In genomic region chr22:46758867-46759290, GRCh38 we compare ENCODE assay signal across 1 cellular context.
TF ChIP-seq lines count a peak whose summit lies in the region.

No MANE protein-coding gene starts in this region.

TF ChIP-seq in HepG2, 621 proteins besides CTCF, POLR2A, EP300 and RAD21 (continued from another document and continues in another):
- TF ChIP-seq ZBTB40 (IDR thresholded peaks at IDR 0.05) (no peak), ZBTB40 (CRISPR knock-in tag; IDR thresholded peaks at IDR 0.05) (no peak), UBTF (CRISPR knock-in tag; IDR thresholded peaks at IDR 0.05) (no peak), ZSCAN9 (CRISPR knock-in tag; IDR thresholded peaks at IDR 0.05; ENCODE audit: borderline replicate concordance) (no peak), ZNF143 (CRISPR knock-in tag; IDR thresholded peaks at IDR 0.05) (no peak), ZNF574 (CRISPR knock-in tag; IDR thresholded peaks at IDR 0.05) (peak; percentile 43; the same call in 1 of the 2 replicates), ATF1 (CRISPR knock-in tag; IDR thresholded peaks at IDR 0.05) (no peak), ZKSCAN1 (IDR thresholded peaks at IDR 0.05; ENCODE audit: low read length) (no peak), KLF15 (CRISPR knock-in tag; IDR thresholded peaks at IDR 0.05; ENCODE audit: borderline replicate concordance) (no peak), ZNF503 (CRISPR knock-in tag; IDR thresholded peaks at IDR 0.05) (no peak), SIX1 (CRISPR knock-in tag; IDR thresholded peaks at IDR 0.05; ENCODE audit: borderline replicate concordance) (no peak), FOXP4 (CRISPR knock-in tag; IDR thresholded peaks at IDR 0.05) (peak; percentile 65), FOSL2 (CRISPR knock-in tag; IDR thresholded peaks at IDR 0.05) (peak; percentile 52), TEF (CRISPR knock-in tag; IDR thresholded peaks at IDR 0.05) (no peak), MIER2 (CRISPR knock-in tag; IDR thresholded peaks at IDR 0.05) (0 out of 2 replicates have a peak, but pooled peaks have one; percentile 14), POLR2G (IDR thresholded peaks at IDR 0.05; ENCODE audit: low read depth, low read length) (no peak), RBM39 (IDR thresholded peaks at IDR 0.05; ENCODE audit: low read depth, low read length, poor library complexity, severe bottlenecking) (no peak), ZNF281 (CRISPR knock-in tag; IDR thresholded peaks at IDR 0.05; ENCODE audit: borderline replicate concordance) (no peak), ZNF33A (CRISPR knock-in tag; IDR thresholded peaks at IDR 0.05; ENCODE audit: borderline replicate concordance) (no peak), ZNF552 (CRISPR knock-in tag; IDR thresholded peaks at IDR 0.05; ENCODE audit: borderline replicate concordance) (no peak), IKZF5 (CRISPR knock-in tag; IDR thresholded peaks at IDR 0.05) (0 out of 2 replicates have a peak, but pooled peaks have one; percentile 53), PAWR (CRISPR knock-in tag; IDR thresholded peaks at IDR 0.05; ENCODE audit: borderline replicate concordance) (no peak), ZNF616 (CRISPR knock-in tag; IDR thresholded peaks at IDR 0.05; ENCODE audit: low read depth) (no peak), FOXA1 (IDR thresholded peaks at IDR 0.05) (no peak), FOXA1 (CRISPR knock-in tag; IDR thresholded peaks at IDR 0.05) (no peak), ZNF331 (CRISPR knock-in tag; IDR thresholded peaks at IDR 0.05) (peak; percentile 40; the same call in 1 of the 2 replicates)
